ENCODE assay signal across 10 cellular contexts in the genomic region with DNA sequence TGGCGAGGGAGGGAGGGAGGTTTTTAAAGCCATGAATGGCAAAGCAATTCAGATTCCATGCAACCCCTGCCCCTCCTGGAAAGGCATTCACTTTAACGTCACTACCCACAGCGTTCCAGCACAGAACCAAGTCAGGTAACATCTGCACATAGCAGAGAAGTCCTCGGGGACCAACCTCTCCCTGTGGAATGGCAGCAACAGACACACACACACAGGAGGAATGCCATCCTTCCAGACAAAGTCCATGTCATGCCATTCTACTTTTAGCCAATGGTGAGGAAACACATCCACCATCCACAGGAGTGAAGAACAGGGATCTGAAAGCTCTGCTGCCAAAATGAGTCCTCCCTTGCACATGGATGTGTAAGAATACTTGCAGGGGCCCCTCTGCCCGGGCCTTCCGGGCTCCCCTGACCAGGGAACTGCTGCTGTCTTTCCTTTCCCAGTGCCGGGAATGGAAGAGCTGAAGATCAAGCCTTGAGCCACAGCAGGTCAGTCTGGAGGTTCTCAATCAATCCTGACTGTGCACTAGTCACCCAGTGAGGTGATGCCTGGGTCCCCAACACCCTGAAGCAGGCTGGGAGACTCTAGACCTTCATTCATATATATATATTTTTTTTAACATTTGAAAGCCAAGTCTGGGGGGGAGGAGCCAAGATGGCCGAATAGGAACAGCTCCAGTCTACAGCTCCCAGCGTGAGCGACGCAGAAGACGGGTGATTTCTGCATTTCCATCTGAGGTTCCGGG.
DNase-seq lines count a peak whose midpoint lies in the region; TF ChIP-seq lines count a peak whose summit lies in the region.
"Had no signal": no experiment of that assay in that cellular context is flagged by ENCODE, and none has a peak within 500 bp of the region (broad histone marks: within the 10 kb centered on the region; RNA-seq: fewer than 3 reads in every experiment).

No MANE protein-coding gene starts in this region.

- H2AFZ ChIP-seq in osteoblast (ENCODE audit: low read length), result no peak overlapping the region

- TF ChIP-seq CTCF in epithelial cell of esophagus (IDR thresholded peaks at IDR 0.05; ENCODE audit: insufficient read depth, low read depth, low read length, missing control alignments) (no peak), osteoblast (IDR thresholded peaks at IDR 0.05; ENCODE audit: extremely low read depth, low read depth, low read length) (no peak), prostate gland (IDR thresholded peaks at IDR 0.05) (no peak)

- DNase-seq in ELF-1 (ENCODE audit: low read depth, low spot score) (peak; percentile 57), LoVo (ENCODE audit: low spot score) (peak; percentile 34), epithelial cell of esophagus (ENCODE audit: low read depth) (peak; percentile 30), osteoblast (ENCODE audit: insufficient read length, low spot score, missing footprints) (peak; percentile 70), COLO829 (ENCODE audit: low spot score) (no peak), prostate gland (ENCODE audit: low spot score) (no peak)
- no peak for DNase-seq in stimulated activated CD4-positive, alpha-beta T cell treated with anti-CD3 and anti-CD28 coated beads, Interleukin-4, amount 100 ng/mL, for 24 hours
- DNase-seq: NCI-H1105 treated with DMSO at 0.1 percent for 48 hours, posterior cingulate gyrus had no signal

- H3K27me3 ChIP-seq in osteoblast (ENCODE audit: insufficient read depth, low read length) (no peaks in the 10 kb centered on the region), prostate gland (replicated peaks; ENCODE audit: insufficient read depth) (no peaks in the 10 kb centered on the region)
- H3K27me3 ChIP-seq: vagina had no signal

- TF ChIP-seq POLR2A in prostate gland (IDR thresholded peaks at IDR 0.05), result no peak

- H3K9me3 ChIP-seq in osteoblast (ENCODE audit: low read depth, low read length) (no peaks in the 10 kb centered on the region), prostate gland (no peaks in the 10 kb centered on the region)
- H3K9me3 ChIP-seq: vagina had no signal

- H3K4me3 ChIP-seq in epithelial cell of esophagus (ENCODE audit: low read length) (peak overlapping the region; percentile 37), osteoblast (ENCODE audit: insufficient read depth, low read length) (no peak overlapping the region), prostate gland (no peak overlapping the region)
- H3K4me3 ChIP-seq: vagina had no signal

- no peaks in the 10 kb centered on the region for H3K79me2 ChIP-seq in osteoblast (ENCODE audit: insufficient read depth, low read length)

- H3K36me3 ChIP-seq in osteoblast (ENCODE audit: insufficient read depth, low read length) (no peaks in the 10 kb centered on the region), prostate gland (no peaks in the 10 kb centered on the region)

- H3K27ac ChIP-seq in osteoblast (ENCODE audit: low read depth, low read length) (no peak overlapping the region), prostate gland (peak overlapping the region in 1 of 2 donors; percentile 35)
- H3K27ac ChIP-seq: vagina had no signal

- no peak overlapping the region for H3K4me2 ChIP-seq in osteoblast (ENCODE audit: insufficient read depth, low read length)

- intact Hi-C loops in prostate gland (cut with DNase I), result no loop called here

- H3K4me1 ChIP-seq in osteoblast (ENCODE audit: insufficient read depth, low read length) (peaks cover 7% of the 10 kb centered on the region), prostate gland (replicated peaks) (no peaks in the 10 kb centered on the region)

- WGBS in prostate gland, result 77% methylated on average over 13 of the region's 13 CpGs

- H4K20me1 ChIP-seq in osteoblast (ENCODE audit: insufficient read depth, low read length), result peaks cover 11% of the 10 kb centered on the region

Comparison
In these comparisons a context has a peak if more than half of its experiments do, and no peak if none do; other contexts are left out.
1. DNase-seq: peak in ELF-1 (single experiment), LoVo (single experiment), epithelial cell of esophagus (single experiment) and osteoblast (single experiment); none in COLO829 (single experiment), stimulated activated CD4-positive, alpha-beta T cell treated with anti-CD3 and anti-CD28 coated beads, Interleukin-4, amount 100 ng/mL, for 24 hours (single experiment) and prostate gland (single experiment).